ENCODE assay signal across 18 cellular contexts in the genomic region with DNA sequence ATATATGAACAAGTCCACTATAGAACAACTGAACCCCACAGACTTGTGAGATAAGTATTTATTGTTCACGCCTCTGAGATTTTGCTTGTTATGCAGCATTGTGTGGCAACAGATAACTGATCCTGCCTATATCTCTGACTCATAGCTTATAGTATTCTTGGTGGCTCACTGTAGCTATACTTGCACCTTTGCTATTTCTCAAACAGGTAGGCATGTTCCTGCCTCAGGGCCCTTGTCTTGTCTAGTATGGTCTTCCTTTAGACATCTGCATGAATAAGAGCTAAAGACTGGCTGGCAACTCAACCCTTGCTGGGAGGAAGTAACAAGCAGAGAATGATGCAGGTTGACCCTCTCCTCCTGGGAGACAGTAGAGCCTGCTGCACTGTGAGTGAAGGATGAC.
A peak's percentile ranks its signal among the peaks of the same experiment; 100 is the strongest.
DNase-seq lines count a peak whose midpoint lies in the region; ATAC-seq, FAIRE-seq and TF ChIP-seq lines count a peak whose summit lies in the region.
"Had no signal": no experiment of that assay in that cellular context is flagged by ENCODE, and none has a peak within 500 bp of the region (broad histone marks: within the 10 kb centered on the region; RNA-seq: fewer than 3 reads in every experiment).

No MANE protein-coding gene starts in this region.

- no peak overlapping the region for H3K9ac ChIP-seq in keratinocyte (ENCODE audit: control insufficient read depth, extremely low read depth, insufficient read depth, low read length)

- H3K27me3 ChIP-seq in RWPE2 (ENCODE audit: insufficient read depth, poor library complexity, severe bottlenecking) (no peaks in the 10 kb centered on the region), bronchial epithelial cell (ENCODE audit: control insufficient read depth, insufficient read depth, low read length) (no peaks in the 10 kb centered on the region), keratinocyte (ENCODE audit: control insufficient read depth, extremely low read depth, insufficient read depth, low read length) (no peaks in the 10 kb centered on the region)

- no peak overlapping the region for H3K4me2 ChIP-seq in keratinocyte (ENCODE audit: control insufficient read depth, extremely low read depth, insufficient read depth, low read depth, low read length)
- H3K4me2 ChIP-seq: GM23338 had no signal

- TF ChIP-seq CTCF in RWPE2 (IDR thresholded peaks at IDR 0.05; ENCODE audit: poor library complexity, severe bottlenecking), result no peak
- no peak for TF ChIP-seq CTCF in bronchial epithelial cell (IDR thresholded peaks at IDR 0.05; ENCODE audit: insufficient read depth, low read length, severe bottlenecking)
- no peak for TF ChIP-seq CTCF in keratinocyte (optimal IDR thresholded peaks at IDR 0.05 in 1 of 3, IDR thresholded peaks at IDR 0.05 in 1 of 3, conservative IDR thresholded peaks at IDR 0.05 in 1 of 3; ENCODE audit: extremely low read depth in 1 of 3, insufficient read depth in 2 of 3, low read length in 3 of 3)

- FAIRE-seq in bronchial epithelial cell (lab: Jason Lieb, UNC), result no peak
- FAIRE-seq in keratinocyte (lab: Jason Lieb, UNC), result no peak
- FAIRE-seq: G401.6, GM19239 had no signal

- no peaks in the 10 kb centered on the region for H4K20me1 ChIP-seq in keratinocyte (ENCODE audit: control insufficient read depth, extremely low read depth, insufficient read depth, low read length)

- no peaks in the 10 kb centered on the region for H3K9me1 ChIP-seq in keratinocyte (ENCODE audit: control insufficient read depth, extremely low read depth, insufficient read depth, low read length)

- dilution Hi-C loops in keratinocyte (cut with MboI; ENCODE audit: extremely low pct_ligation_motif_present, low sequenced_read_pairs), result no loop called here

- H3K79me2 ChIP-seq in keratinocyte (ENCODE audit: control insufficient read depth, insufficient read depth, low read length), result no peaks in the 10 kb centered on the region

- H3K27ac ChIP-seq in RWPE2 (ENCODE audit: poor library complexity, severe bottlenecking) (no peak overlapping the region), keratinocyte (ENCODE audit: control insufficient read depth, insufficient read depth, low read length) (no peak overlapping the region)

- H3K9me3 ChIP-seq in RWPE2 (ENCODE audit: severe bottlenecking) (no peaks in the 10 kb centered on the region), keratinocyte (ENCODE audit: control insufficient read depth, low read depth, low read length) (no peaks in the 10 kb centered on the region)
- H3K9me3 ChIP-seq: Caco-2 had no signal

- no peak overlapping the region for H3K4me3 ChIP-seq in RWPE2 (ENCODE audit: severe bottlenecking)
- no peak overlapping the region for H3K4me3 ChIP-seq in bronchial epithelial cell (ENCODE audit: low read depth, low read length)
- H3K4me3 ChIP-seq in keratinocyte (ENCODE audit: control insufficient read depth in 2 of 3, extremely low read depth in 1 of 3, insufficient read depth in 2 of 3, low read depth in 1 of 3, low read length in 3 of 3), result no peak overlapping the region
- H3K4me3 ChIP-seq: GM23338 had no signal

- DNase-seq in RWPE2 (ENCODE audit: low spot score) (no peak), bronchial epithelial cell (ENCODE audit: low read depth) (peak; percentile 59), keratinocyte (ENCODE audit: low read depth, low spot score) (peak; percentile 1), SIG-M5 treated with dmso at 0.1 percent for 504 hours (lab: John Stamatoyannopoulos, UW; ENCODE audit: unreplicated experiment) (no peak), HuH-7 (ENCODE audit: low spot score) (no peak), superior temporal gyrus (ENCODE audit: extremely low spot score) (no peak)
- DNase-seq: C1 segment of cervical spinal cord; Caco-2; CD4-positive, CD25-positive, alpha-beta regulatory T cell; CD8-positive, alpha-beta T cell; DMS153; DND-41; H9; HFFc6 had no signal

- H3K4me1 ChIP-seq in RWPE2 (ENCODE audit: insufficient read depth, poor library complexity, severe bottlenecking) (no peaks in the 10 kb centered on the region), keratinocyte (ENCODE audit: control insufficient read depth, extremely low read depth, insufficient read depth, low read length) (no peaks in the 10 kb centered on the region)
- H3K4me1 ChIP-seq: Caco-2 had no signal

- no peaks in the 10 kb centered on the region for H3K36me3 ChIP-seq in RWPE2 (ENCODE audit: low read depth)
- no peaks in the 10 kb centered on the region for H3K36me3 ChIP-seq in bronchial epithelial cell (ENCODE audit: control insufficient read depth, insufficient read depth, low read length)
- no peaks in the 10 kb centered on the region for H3K36me3 ChIP-seq in keratinocyte (ENCODE audit: control insufficient read depth in 2 of 2, extremely low read depth in 1 of 2, insufficient read depth in 2 of 2, low read length in 2 of 2)

- H2AFZ ChIP-seq in keratinocyte (ENCODE audit: control insufficient read depth, low read length), result no peak overlapping the region
- H2AFZ ChIP-seq: GM23338 had no signal

- ATAC-seq in RWPE2 (ENCODE audit: low read depth), result peak; percentile 29; the same call in 1 of the 3 replicates
- no peak for ATAC-seq in HG03175 (IDR thresholded peaks at IDR 0.05; ENCODE audit: unreplicated experiment)
- ATAC-seq: CD8-positive, alpha-beta T cell; GM23338 had no signal

Comparison
In these comparisons a context has a peak if more than half of its experiments do, and no peak if none do; other contexts are left out.
1. DNase-seq: peak in bronchial epithelial cell (single experiment) and keratinocyte (single experiment); none in RWPE2 (single experiment), SIG-M5 treated with dmso at 0.1 percent for 504 hours (single experiment), HuH-7 (single experiment) and superior temporal gyrus (single experiment).